26 cellular contexts compared by ENCODE assay signal in genomic region chr14:61288228-61288627, GRCh38.
"Had no signal": no experiment of that assay in that cellular context is flagged by ENCODE, and none has a peak within 500 bp of the region (broad histone marks: within the 10 kb centered on the region; RNA-seq: fewer than 3 reads in every experiment).

No MANE protein-coding gene starts in this region.

- H3K27ac ChIP-seq: adrenal gland, breast epithelium, WERI-Rb-1 had no signal

- H3K36me3 ChIP-seq: adrenal gland, breast epithelium, WERI-Rb-1 had no signal

- H3K4me1 ChIP-seq: breast epithelium had no signal

- H3K27me3 ChIP-seq: adrenal gland, body of pancreas, breast epithelium had no signal

- H3K9me3 ChIP-seq: adrenal gland, body of pancreas, breast epithelium had no signal

- H3K4me3 ChIP-seq: adrenal gland, body of pancreas, breast epithelium had no signal

- DNase-seq: activated CD4-positive, alpha-beta T cell treated with anti-CD3 and anti-CD28 coated beads, Interleukin-2, amount 10 ng/mL, durations not matched to agents 24 days and 14 days; activated CD4-positive, alpha-beta T cell treated with anti-CD3 and anti-CD28 coated beads, Interleukin-2, amount 50 U/mL, for 4 hours; activated CD4-positive, CD25-positive, alpha-beta regulatory T cell; activated CD8-positive, alpha-beta T cell treated with anti-CD3 and anti-CD28 coated beads for 36 hours; activated gamma-delta T cell treated with Interleukin-2 at 50 U/mL for 16 hours; activated naive CD4-positive, alpha-beta T cell treated with anti-CD3 and anti-CD28 coated beads for 36 hours; activated T-cell treated with anti-CD3 and anti-CD28 coated beads, Interleukin-2, amount 50 U/mL, for 1 hour; adrenal gland; body of pancreas; MM.1S; MV-4-11; NCI-H1092; NCI-H1436 treated with DMSO at 0.1 percent for 48 hours; NCI-H187; NCI-H2029 treated with DMSO at 0.1 percent for 48 hours; NCI-H2107; NCI-H2171; NCI-H510A; NCI-H526; NCI-H748 treated with DMSO at 0.1 percent for 48 hours; OCI-M1; Right ventricle myocardium superior; T1000; WERI-Rb-1 had no signal

- ATAC-seq: activated CD8-positive, alpha-beta T cell treated with anti-CD3 and anti-CD28 coated beads for 36 hours; activated naive CD4-positive, alpha-beta T cell treated with anti-CD3 and anti-CD28 coated beads, Interleukin-2, amount 50 U/mL, for 72 hours; body of pancreas had no signal
